9 cellular contexts compared by ENCODE assay signal in the genomic region with DNA sequence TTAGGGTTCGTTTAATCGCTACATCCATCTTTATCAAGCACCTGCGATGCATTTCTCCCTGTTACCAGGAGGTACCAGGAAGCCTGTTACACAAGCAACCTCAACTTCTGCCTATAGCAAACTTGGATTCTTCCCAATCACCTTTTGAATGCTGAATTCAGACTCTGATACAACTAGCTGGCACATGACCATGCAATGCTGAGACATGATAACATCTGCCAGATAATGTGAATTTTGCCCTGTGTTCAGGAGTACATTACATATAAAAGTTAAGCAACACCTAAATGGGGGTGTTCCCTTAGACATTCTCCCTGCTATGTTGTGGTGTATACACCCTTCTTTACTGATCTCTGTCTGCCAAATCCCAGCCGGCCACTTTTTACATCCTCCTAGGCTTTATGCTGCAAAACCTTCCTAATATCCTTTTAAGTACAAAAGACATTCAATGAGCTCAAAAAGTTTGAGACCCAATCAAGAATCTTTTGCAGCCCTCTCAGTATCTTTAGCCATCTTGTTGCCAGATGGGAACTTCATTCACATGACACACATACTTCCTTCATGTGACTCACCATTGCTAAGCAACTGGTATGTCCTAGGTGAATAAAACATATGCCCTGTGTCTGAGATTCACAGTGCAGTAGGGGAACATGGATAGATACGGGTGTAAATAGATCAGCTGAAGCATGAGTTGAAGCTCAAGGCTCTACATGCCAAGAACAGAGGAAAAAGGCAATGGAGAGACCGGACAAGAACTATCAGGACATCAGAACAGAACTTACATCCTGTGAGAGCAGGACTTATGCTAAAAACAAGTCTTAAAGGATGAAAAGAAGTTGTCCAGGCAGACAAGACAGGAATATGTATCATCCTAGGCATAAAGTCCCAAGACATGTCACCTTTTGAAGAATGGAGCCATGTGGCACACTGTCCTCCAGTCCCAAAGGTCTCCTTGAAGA.
DNase-seq lines count a peak whose midpoint lies in the region; ATAC-seq and TF ChIP-seq lines count a peak whose summit lies in the region.
"Had no signal": no experiment of that assay in that cellular context is flagged by ENCODE, and none has a peak within 500 bp of the region (broad histone marks: within the 10 kb centered on the region; RNA-seq: fewer than 3 reads in every experiment).

No MANE protein-coding gene starts in this region.

- peak overlapping the region; percentile 78; the same call in 1 of the 2 replicates for H2AFZ ChIP-seq in GM23338

- in situ Hi-C loops in GM13976 (cut with MboI; ENCODE audit: low sequenced_read_pairs, unreplicated experiment): no loop called here

- no peaks in the 10 kb centered on the region for H3F3A ChIP-seq in GM23338 (replicated peaks; ENCODE audit: low read depth)

- no peaks in the 10 kb centered on the region for H3K9me2 ChIP-seq in GM23338 (ENCODE audit: insufficient read depth)

- TF ChIP-seq CTCF in GM23338 (conservative IDR thresholded peaks at IDR 0.05; ENCODE audit: low read depth in 2 of 2) (no peak), left ventricle myocardium inferior (IDR thresholded peaks at IDR 0.05; ENCODE audit: borderline replicate concordance) (no peak), GM13976 (IDR thresholded peaks at IDR 0.05; ENCODE audit: borderline replicate concordance, control extremely low read depth, extremely low read depth, insufficient read depth, missing control alignments) (no peak)

- no peak overlapping the region for H3K4me3 Mint-ChIP-seq in GM23338
- H3K4me3 Mint-ChIP-seq in activated naive CD8-positive, alpha-beta T cell treated with anti-CD3 and anti-CD28 coated beads for 36 hours: peak overlapping the region; percentile 3
- peak overlapping the region; percentile 2 for H3K4me3 Mint-ChIP-seq in stimulated activated effector memory CD8-positive, alpha-beta T cell treated with anti-CD3 and anti-CD28 coated beads, Interleukin-12 subunit alpha, Interleukin-12 subunit beta, amount 100 ng/mL, for 72 hours
- peak overlapping the region in 1 of 8 donors; percentile 70 for H3K4me3 Mint-ChIP-seq in CD4-positive, alpha-beta memory T cell

- no peaks in the 10 kb centered on the region for H3K36me3 Mint-ChIP-seq in GM23338 (ENCODE audit: low read depth)
- H3K36me3 Mint-ChIP-seq in activated naive CD8-positive, alpha-beta T cell treated with anti-CD3 and anti-CD28 coated beads for 36 hours: peaks cover 4% of the 10 kb centered on the region
- H3K36me3 Mint-ChIP-seq in stimulated activated effector memory CD8-positive, alpha-beta T cell treated with anti-CD3 and anti-CD28 coated beads, Interleukin-12 subunit alpha, Interleukin-12 subunit beta, amount 100 ng/mL, for 72 hours: peaks cover 4% of the 10 kb centered on the region
- no peaks in the 10 kb centered on the region for H3K36me3 Mint-ChIP-seq in CD4-positive, alpha-beta memory T cell

- H3K27ac Mint-ChIP-seq in GM23338: no peak overlapping the region
- H3K27ac Mint-ChIP-seq in activated naive CD8-positive, alpha-beta T cell treated with anti-CD3 and anti-CD28 coated beads for 36 hours: peak overlapping the region; percentile 86
- H3K27ac Mint-ChIP-seq in stimulated activated effector memory CD8-positive, alpha-beta T cell treated with anti-CD3 and anti-CD28 coated beads, Interleukin-12 subunit alpha, Interleukin-12 subunit beta, amount 100 ng/mL, for 72 hours: no peak overlapping the region
- H3K27ac Mint-ChIP-seq in CD4-positive, alpha-beta memory T cell: peak overlapping the region in 2 of 7 donors; percentile 35 to 54

- H4K20me1 ChIP-seq in GM23338 (replicated peaks; ENCODE audit: insufficient read depth): no peaks in the 10 kb centered on the region

- CTCF ChIA-PET in CD4-positive, alpha-beta memory T cell (lab: Charles Lee; ENCODE audit: partially characterized antibody): interaction anchor here (0.9 to 7.0 kb wide), 29 partner anchors 9 to 280 kb away, joined by 3 to 201 read pairs (median 5); a partner anchor contains a TSS

- H3K27me3 ChIP-seq in GM23338 (ENCODE audit: insufficient read depth) (no peaks in the 10 kb centered on the region), left ventricle myocardium inferior (ENCODE audit: low read depth) (no peaks in the 10 kb centered on the region)
- no peaks in the 10 kb centered on the region for H3K27me3 ChIP-seq in CD4-positive, alpha-beta memory T cell (ENCODE audit: insufficient read depth, low read length)

- H3K4me2 ChIP-seq in GM23338: no peak overlapping the region

- H3K27ac ChIP-seq in GM23338 (ENCODE audit: low read depth) (no peak overlapping the region), left ventricle myocardium inferior (replicated peaks) (peak overlapping the region; percentile 85)
- no peak overlapping the region for H3K27ac ChIP-seq in CD4-positive, alpha-beta memory T cell (ENCODE audit: low read depth, low read length)

- H3K9me3 ChIP-seq in left ventricle myocardium inferior (replicated peaks): no peaks in the 10 kb centered on the region
- H3K9me3 ChIP-seq in CD4-positive, alpha-beta memory T cell (ENCODE audit: control insufficient read depth in 1 of 2, low read length in 2 of 2): no peaks in the 10 kb centered on the region

- H3K79me2 ChIP-seq in GM23338 (replicated peaks; ENCODE audit: insufficient read depth): no peaks in the 10 kb centered on the region

- H3K4me3 ChIP-seq in GM23338: no peak overlapping the region
- peak overlapping the region; percentile 46 for H3K4me3 ChIP-seq in left ventricle myocardium inferior
- no peak overlapping the region for H3K4me3 ChIP-seq in CD4-positive, alpha-beta memory T cell (ENCODE audit: low read length in 2 of 2)

- peaks cover 3% of the 10 kb centered on the region for H3K27me3 Mint-ChIP-seq in GM23338 (ENCODE audit: insufficient read depth, low read depth, poor library complexity)
- no peaks in the 10 kb centered on the region for H3K27me3 Mint-ChIP-seq in activated naive CD8-positive, alpha-beta T cell treated with anti-CD3 and anti-CD28 coated beads for 36 hours
- H3K27me3 Mint-ChIP-seq in CD4-positive, alpha-beta memory T cell: no peaks in the 10 kb centered on the region
- H3K27me3 Mint-ChIP-seq: naive B cell had no signal

- H3K4me1 Mint-ChIP-seq in GM23338: no peaks in the 10 kb centered on the region
- H3K4me1 Mint-ChIP-seq in activated naive CD8-positive, alpha-beta T cell treated with anti-CD3 and anti-CD28 coated beads for 36 hours: peaks cover 43% of the 10 kb centered on the region
- peaks cover 15% of the 10 kb centered on the region for H3K4me1 Mint-ChIP-seq in stimulated activated effector memory CD8-positive, alpha-beta T cell treated with anti-CD3 and anti-CD28 coated beads, Interleukin-12 subunit alpha, Interleukin-12 subunit beta, amount 100 ng/mL, for 72 hours
- H3K4me1 Mint-ChIP-seq in CD4-positive, alpha-beta memory T cell: peaks cover 8 to 24% (median 14%) of the 10 kb centered on the region in 4 donors

- H3K4me1 ChIP-seq in GM23338 (ENCODE audit: insufficient read depth) (no peaks in the 10 kb centered on the region), left ventricle myocardium inferior (peaks cover 72% of the 10 kb centered on the region)
- H3K4me1 ChIP-seq in CD4-positive, alpha-beta memory T cell (ENCODE audit: insufficient read depth, low read length): peaks cover 7% of the 10 kb centered on the region

- ATAC-seq in GM23338 (no peak), HG02885 (IDR thresholded peaks at IDR 0.05; ENCODE audit: poor library complexity, unreplicated experiment) (no peak)
- ATAC-seq in stimulated activated effector memory CD8-positive, alpha-beta T cell treated with anti-CD3 and anti-CD28 coated beads, Interleukin-12 subunit alpha, Interleukin-12 subunit beta, amount 100 ng/mL, for 72 hours: peak; percentile 67

- POLR2A ChIA-PET in CD4-positive, alpha-beta memory T cell (lab: Charles Lee; ENCODE audit: partially characterized antibody): interaction anchor here (1.1 to 2.6 kb wide), 4 partner anchors 92 to 242 kb away, joined by 3 to 22 read pairs (median 8); a partner anchor contains a TSS

- H3K36me3 ChIP-seq in GM23338 (ENCODE audit: insufficient read depth) (no peaks in the 10 kb centered on the region), left ventricle myocardium inferior (no peaks in the 10 kb centered on the region)
- no peaks in the 10 kb centered on the region for H3K36me3 ChIP-seq in CD4-positive, alpha-beta memory T cell (ENCODE audit: insufficient read depth, low read length)

- H3K9me3 Mint-ChIP-seq in GM23338: no peaks in the 10 kb centered on the region
- H3K9me3 Mint-ChIP-seq in activated naive CD8-positive, alpha-beta T cell treated with anti-CD3 and anti-CD28 coated beads for 36 hours: no peaks in the 10 kb centered on the region
- no peaks in the 10 kb centered on the region for H3K9me3 Mint-ChIP-seq in stimulated activated effector memory CD8-positive, alpha-beta T cell treated with anti-CD3 and anti-CD28 coated beads, Interleukin-12 subunit alpha, Interleukin-12 subunit beta, amount 100 ng/mL, for 72 hours
- no peaks in the 10 kb centered on the region for H3K9me3 Mint-ChIP-seq in CD4-positive, alpha-beta memory T cell
- H3K9me3 Mint-ChIP-seq: naive B cell had no signal

- intact Hi-C loops in left ventricle myocardium inferior (cut with micrococcal nuclease): loop anchor here (5.0 kb wide), 1 partner anchor 56 kb away; no protein-coding TSS in a partner anchor
- intact Hi-C loops in CD4-positive, alpha-beta memory T cell (cut with micrococcal nuclease): loop anchor here (1.0 kb wide), 7 partner anchors 60 to 265 kb away; a partner anchor contains a TSS

- DNase-seq in GM23338 (ENCODE audit: low spot score) (no peak), left ventricle myocardium inferior (no peak), GM13976 (ENCODE audit: low spot score) (no peak), ureter (ENCODE audit: low spot score) (no peak)
- DNase-seq in activated naive CD8-positive, alpha-beta T cell treated with anti-CD3 and anti-CD28 coated beads for 36 hours: no peak
- DNase-seq in stimulated activated effector memory CD8-positive, alpha-beta T cell treated with anti-CD3 and anti-CD28 coated beads, Interleukin-12 subunit alpha, Interleukin-12 subunit beta, amount 100 ng/mL, for 72 hours (ENCODE audit: low spot score in 2 of 2): no peak
- DNase-seq in CD4-positive, alpha-beta memory T cell: no peak

TF ChIP-seq in GM23338, 12 proteins besides CTCF, POLR2A, EP300 and RAD21:
- TF ChIP-seq STAT1 (IDR thresholded peaks at IDR 0.05; ENCODE audit: unreplicated experiment) (no peak), ZNF331 (CRISPR knock-in tag; IDR thresholded peaks at IDR 0.05; ENCODE audit: low read depth) (no peak), NANOG (IDR thresholded peaks at IDR 0.05; ENCODE audit: borderline replicate concordance) (no peak), POLR2AphosphoS5 (IDR thresholded peaks at IDR 0.05; ENCODE audit: low read depth) (no peak), CREB1 (CRISPR knock-in tag; IDR thresholded peaks at IDR 0.05; ENCODE audit: low read depth) (no peak), ZNF114 (CRISPR knock-in tag; IDR thresholded peaks at IDR 0.05) (no peak)
TF ChIP-seq in GM23338: peak in this region for 0.
